Comparison of ENCODE assay signal across 18 cellular contexts in genomic region chr10:89659185-89660131, GRCh38. TPM values are rescaled to one million over a fixed set of nuclear protein-coding genes. Genes with fewer than 3 reads are reported as not detected.
A peak's percentile ranks its signal among the peaks of the same experiment; 100 is the strongest.
DNase-seq lines count a peak whose midpoint lies in the region; FAIRE-seq and TF ChIP-seq lines count a peak whose summit lies in the region.
"Had no signal": no experiment of that assay in that cellular context is flagged by ENCODE, and none has a peak within 500 bp of the region (broad histone marks: within the 10 kb centered on the region; RNA-seq: fewer than 3 reads in every experiment).

No MANE protein-coding gene starts in this region.

- peaks cover 11% of the 10 kb centered on the region for H3K4me1 ChIP-seq in astrocyte (ENCODE audit: insufficient read depth, low read length)
- H3K4me1 ChIP-seq in small intestine (ENCODE audit: control insufficient read depth in 2 of 2, insufficient read depth in 1 of 2, low read depth in 1 of 2, low read length in 1 of 2), result peaks cover 0 to 6% of the 10 kb centered on the region in 2 donors
- H3K4me1 ChIP-seq in ascending aorta, result no peaks in the 10 kb centered on the region
- H3K4me1 ChIP-seq: A549, sigmoid colon had no signal

- H4K20me1 ChIP-seq in astrocyte (ENCODE audit: insufficient read depth, low read length), result no peaks in the 10 kb centered on the region

- peak overlapping the region; percentile 20 for H3K27ac Mint-ChIP-seq in HFFc6
- no peak overlapping the region for H3K27ac Mint-ChIP-seq in astrocyte (ENCODE audit: unreplicated experiment)

- TF ChIP-seq CTCF in HFFc6 (IDR thresholded peaks at IDR 0.05) (no peak), astrocyte (IDR thresholded peaks at IDR 0.05; ENCODE audit: insufficient read depth, low read depth, low read length) (no peak), ascending aorta (IDR thresholded peaks at IDR 0.05) (no peak)

- H3K27me3 Mint-ChIP-seq in HFFc6 (ENCODE audit: insufficient read depth) (peaks cover 1% of the 10 kb centered on the region; the same call in 1 of the 2 replicates), astrocyte (ENCODE audit: low read depth, unreplicated experiment) (peaks cover 23% of the 10 kb centered on the region)

- H3K27ac ChIP-seq in astrocyte (ENCODE audit: low read depth, low read length) (peak overlapping the region; percentile 56), small intestine (ENCODE audit: low read depth in 1 of 2, low read length in 1 of 2) (no peak overlapping the region), ascending aorta (no peak overlapping the region)
- H3K27ac ChIP-seq: A549, sigmoid colon, tibial nerve had no signal

- intact Hi-C loops in ascending aorta (cut with DNase I), result no loop called here

- peak; percentile 61 for DNase-seq in AG08396 (ENCODE audit: low spot score)
- DNase-seq in HFFc6, result peak; percentile 87
- DNase-seq in astrocyte (ENCODE audit: low read depth), result peak; percentile 83
- peak; percentile 52 for DNase-seq in hepatic stellate cell (ENCODE audit: low spot score)
- DNase-seq in small intestine, result no peak
- no peak for DNase-seq in effector CD8-positive, alpha-beta T cell (lab: John Stamatoyannopoulos, UW)
- no peak for DNase-seq in activated gamma-delta T cell (lab: John Stamatoyannopoulos, UW)
- DNase-seq in ascending aorta (ENCODE audit: low spot score in 2 of 2), result no peak
- DNase-seq: activated CD4-positive, alpha-beta T cell treated with anti-CD3 and anti-CD28 coated beads, Interleukin-2, amount 50 U/mL, for 4 hours; activated T-cell treated with anti-CD3 and anti-CD28 coated beads, Interleukin-2, amount 50 U/mL, for 1 hour; left colon; NCI-H1694 treated with DMSO at 0.1 percent for 48 hours; occipital lobe; sigmoid colon had no signal

- H3K4me3 ChIP-seq in astrocyte (ENCODE audit: insufficient read depth, low read depth, low read length), result no peak overlapping the region
- H3K4me3 ChIP-seq in small intestine (ENCODE audit: low read depth in 1 of 2, low read length in 2 of 2), result no peak overlapping the region
- no peak overlapping the region for H3K4me3 ChIP-seq in ascending aorta
- H3K4me3 ChIP-seq: A549, sigmoid colon, tibial nerve had no signal

- H3K4me3 Mint-ChIP-seq in HFFc6 (peak overlapping the region; percentile 50), astrocyte (ENCODE audit: unreplicated experiment) (no peak overlapping the region)

- peak overlapping the region; percentile 8 for H3K9ac ChIP-seq in astrocyte (ENCODE audit: low read length)

- H3K79me2 ChIP-seq in astrocyte (ENCODE audit: insufficient read depth, low read length), result no peaks in the 10 kb centered on the region

- peak overlapping the region; percentile 61 for H3K4me2 ChIP-seq in astrocyte (ENCODE audit: low read length)
- H3K4me2 ChIP-seq: A549 had no signal

- H3K36me3 ChIP-seq in astrocyte (ENCODE audit: insufficient read depth, low read length), result no peaks in the 10 kb centered on the region
- H3K36me3 ChIP-seq in small intestine (ENCODE audit: control insufficient read depth in 2 of 2, insufficient read depth in 2 of 2, low read length in 2 of 2), result no peaks in the 10 kb centered on the region
- no peaks in the 10 kb centered on the region for H3K36me3 ChIP-seq in ascending aorta
- H3K36me3 ChIP-seq: sigmoid colon, tibial nerve had no signal

- H3K36me3 Mint-ChIP-seq in HFFc6 (ENCODE audit: low read depth) (no peaks in the 10 kb centered on the region), astrocyte (ENCODE audit: low read depth, unreplicated experiment) (no peaks in the 10 kb centered on the region)

- H3K27me3 ChIP-seq in astrocyte (ENCODE audit: insufficient read depth, low read length), result no peaks in the 10 kb centered on the region
- peaks cover 0 to 2% of the 10 kb centered on the region in 2 donors for H3K27me3 ChIP-seq in small intestine (ENCODE audit: control insufficient read depth in 2 of 2, insufficient read depth in 2 of 2, low read length in 2 of 2)
- no peaks in the 10 kb centered on the region for H3K27me3 ChIP-seq in ascending aorta
- H3K27me3 ChIP-seq: sigmoid colon, tibial nerve had no signal

- no peaks in the 10 kb centered on the region for H3K9me3 Mint-ChIP-seq in HFFc6
- H3K9me3 Mint-ChIP-seq in astrocyte (ENCODE audit: unreplicated experiment), result peaks cover 6% of the 10 kb centered on the region

- WGBS in small intestine, 3 donors, result 78 to 89% (median 86%) methylated on average over 9 of the region's 9 CpGs

- H3K4me1 Mint-ChIP-seq in HFFc6 (ENCODE audit: low read depth), result peaks cover 20% of the 10 kb centered on the region
- peaks cover 3% of the 10 kb centered on the region for H3K4me1 Mint-ChIP-seq in astrocyte (ENCODE audit: low read depth, unreplicated experiment)

- H3K9me3 ChIP-seq in astrocyte (ENCODE audit: insufficient read depth, low read depth, low read length) (no peaks in the 10 kb centered on the region), small intestine (ENCODE audit: control insufficient read depth, low read depth) (peaks cover 2% of the 10 kb centered on the region), ascending aorta (no peaks in the 10 kb centered on the region)
- H3K9me3 ChIP-seq: A549, sigmoid colon had no signal

- H2AFZ ChIP-seq in astrocyte (ENCODE audit: low read depth, low read length), result no peak overlapping the region

- FAIRE-seq in astrocyte (lab: Jason Lieb, UNC), result peak; percentile 76
- no peak for FAIRE-seq in small intestine (lab: Jason Lieb, UNC)
- FAIRE-seq: A549, colon, D721Med had no signal

RNA-seq across cellular contexts. Expression of gene PANK1, which starts 14.4 kb away (rescaled TPM):
- total RNA-seq in HFFc6 (2021; fragmentation: NEBNext Ultra II Directional; extraction: Animal tissue kit (Norgen Biotek cat#: 25700)), result 1 to 10 TPM; 3.8 to 4.7 (median 4.3) TPM
- total RNA-seq in astrocyte, result 7.2 and 7.9 TPM in 2 replicates
- polyA plus RNA-seq in small intestine, result 10 to 100 TPM; 13.1 to 26.8 (median 15.9) TPM
- 1.5 TPM for total RNA-seq in ascending aorta

RNA-seq across cellular contexts. Expression of gene KIF20B, which starts 41.9 kb away (rescaled TPM):
- total RNA-seq in HFFc6 (2021; fragmentation: NEBNext Ultra II Directional; extraction: Animal tissue kit (Norgen Biotek cat#: 25700)), result 10 to 100 TPM; 15.1 to 41.5 (median 36.8) TPM
- 6.8 and 7.1 TPM in 2 replicates for total RNA-seq in astrocyte
- polyA plus RNA-seq in small intestine, result 1 to 10 TPM; 1.6 to 6.1 (median 1.6) TPM
- total RNA-seq in ascending aorta, result 2.4 TPM

Comparison
In these comparisons a context has a peak if more than half of its experiments do, and no peak if none do; other contexts are left out.
1. DNase-seq: peak in AG08396 (single experiment), HFFc6 (single experiment), astrocyte (single experiment) and hepatic stellate cell (single experiment); none in small intestine (single experiment), effector CD8-positive, alpha-beta T cell (single experiment), activated gamma-delta T cell (single experiment) and ascending aorta (0 of 2).